Comparison of ENCODE assay signal across 19 cellular contexts in the genomic region with DNA sequence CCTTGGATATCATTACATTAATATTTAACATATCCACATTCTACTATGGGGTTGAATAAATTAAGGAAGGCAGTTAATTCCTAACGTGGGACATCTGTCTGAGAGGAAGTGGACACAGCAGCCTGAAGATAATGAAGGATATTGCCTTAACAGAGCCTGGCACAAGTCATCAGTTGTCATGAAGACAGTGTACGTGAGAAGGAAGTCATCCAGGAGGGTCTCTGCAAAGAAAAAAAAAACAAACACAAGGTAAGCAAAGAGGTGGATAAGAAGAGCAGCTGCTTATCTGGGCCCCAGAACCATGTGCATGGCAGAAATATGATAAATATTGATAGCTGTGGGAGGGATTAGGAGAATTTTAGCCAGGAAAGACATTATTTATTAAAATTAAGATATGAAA.
A peak's percentile ranks its signal among the peaks of the same experiment; 100 is the strongest.
DNase-seq lines count a peak whose midpoint lies in the region; ATAC-seq, FAIRE-seq and TF ChIP-seq lines count a peak whose summit lies in the region.
"Had no signal": no experiment of that assay in that cellular context is flagged by ENCODE, and none has a peak within 500 bp of the region (broad histone marks: within the 10 kb centered on the region; RNA-seq: fewer than 3 reads in every experiment).

No MANE protein-coding gene starts in this region.

- no peaks in the 10 kb centered on the region for H3K27me3 ChIP-seq in K562 (ENCODE audit: control insufficient read depth in 2 of 2, insufficient read depth in 2 of 2, low read length in 2 of 2)

- peak; percentile 26 for FAIRE-seq in K562 (lab: Jason Lieb, UNC)
- FAIRE-seq: A204.1, GM12891 had no signal

- TF ChIP-seq RAD21 in K562 (CRISPR knock-in tag; conservative IDR thresholded peaks at IDR 0.05 in 1 of 2, IDR thresholded peaks at IDR 0.05 in 1 of 2): no peak

- peak overlapping the region; percentile 9; the same call in 1 of the 2 replicates for H3K4me2 ChIP-seq in K562 (ENCODE audit: insufficient read depth, low read length)
- H3K4me2 ChIP-seq: GM23338 had no signal

- H3K4me1 ChIP-seq in K562 (replicated peaks in 1 of 2; ENCODE audit: control insufficient read depth in 2 of 2, insufficient read depth in 2 of 2, low read length in 2 of 2): peaks cover 0 to 14% of the 10 kb centered on the region in 2 experiments; a peak in 3 of 5 replicates
- H3K4me1 ChIP-seq: Caco-2 had no signal

- TF ChIP-seq EP300 in K562 (IDR thresholded peaks at IDR 0.05; ENCODE audit: low read length): peak; percentile 48; the same call in 1 of the 2 replicates

- H4K20me1 ChIP-seq in K562 (replicated peaks; ENCODE audit: control insufficient read depth, insufficient read depth, low read length): no peaks in the 10 kb centered on the region

- no peaks in the 10 kb centered on the region for H3K27me3 Mint-ChIP-seq in Calu3 (ENCODE audit: unreplicated experiment)
- H3K27me3 Mint-ChIP-seq: CD4-positive, alpha-beta T cell had no signal

- peaks cover 4% of the 10 kb centered on the region for H3K36me3 Mint-ChIP-seq in Calu3 (ENCODE audit: insufficient read depth, unreplicated experiment)

- no peaks in the 10 kb centered on the region for H3K79me2 ChIP-seq in K562 (ENCODE audit: control insufficient read depth, insufficient read depth, low read length)

- no peak overlapping the region for H3K9ac ChIP-seq in K562 (ENCODE audit: insufficient read depth in 1 of 2, low read depth in 2 of 2, low read length in 2 of 2)

- H3K9me1 ChIP-seq in K562 (ENCODE audit: control insufficient read depth, insufficient read depth, low read length): no peaks in the 10 kb centered on the region

- POLR2A ChIA-PET in K562 (lab: Yijun Ruan, JAX): interaction anchor here (1.5 to 1.6 kb wide), 2 partner anchors 9 to 15 kb away, joined by 3 to 4 read pairs; no protein-coding TSS in a partner anchor

- no peaks in the 10 kb centered on the region for H3K9me3 Mint-ChIP-seq in Calu3 (ENCODE audit: low read depth, unreplicated experiment)
- H3K9me3 Mint-ChIP-seq: CD4-positive, alpha-beta T cell; GM23338 had no signal

- no peaks in the 10 kb centered on the region for H3K36me3 ChIP-seq in K562 (ENCODE audit: control insufficient read depth, insufficient read depth, low read length)

- in situ Hi-C loops in K562 (cut with MboI): no loop called here

- H3K4me1 Mint-ChIP-seq in Calu3 (ENCODE audit: low read depth, unreplicated experiment): no peaks in the 10 kb centered on the region
- H3K4me1 Mint-ChIP-seq: GM23338 had no signal

- peak overlapping the region; percentile 11; the same call in 1 of the 2 replicates for H2AFZ ChIP-seq in K562 (ENCODE audit: low read depth, low read length)
- H2AFZ ChIP-seq: GM23338 had no signal

- TF ChIP-seq CTCF in Calu3 (IDR thresholded peaks at IDR 0.05; ENCODE audit: unreplicated experiment): no peak
- TF ChIP-seq CTCF in K562 (IDR thresholded peaks at IDR 0.05 in 2 of 3, conservative IDR thresholded peaks at IDR 0.05 in 1 of 3; ENCODE audit: insufficient read depth in 2 of 3, low read depth in 1 of 3, low read length in 3 of 3): no peak

- CTCF ChIA-PET in Calu3 (lab: Charles Lee) (interaction anchor here (0.6 kb wide), 1 partner anchor 167 kb away, joined by 4 read pairs; no protein-coding TSS in a partner anchor), K562 (lab: Yijun Ruan, JAX; ENCODE audit: low intra/inter-chr PET ratio) (no interaction called here)

- BruUV-seq in Calu3 (replicated peaks; lab: Mats Ljungman, UMichigan): no TSS peak
- BruUV-seq in K562 (replicated peaks; lab: Mats Ljungman, UMichigan): no TSS peak

- ATAC-seq in K562: peak; percentile 32; the same call in 1 of the 3 replicates
- ATAC-seq: GM23338 had no signal

- H3K9me3 ChIP-seq in K562 (replicated peaks; ENCODE audit: control insufficient read depth, insufficient read depth, low read depth, low read length): no peaks in the 10 kb centered on the region
- H3K9me3 ChIP-seq: Caco-2 had no signal

- intact Hi-C loops in Calu3 (cut with micrococcal nuclease; ENCODE audit: unreplicated experiment) (no loop called here), K562 (cut with micrococcal nuclease) (loop anchor here (5.0 kb wide), 1 partner anchor 45 kb away; no protein-coding TSS in a partner anchor)

- peak overlapping the region; percentile 7; the same call in 1 of the 3 replicates for H3K27ac ChIP-seq in K562 (ENCODE audit: extremely low read depth, low read depth, low read length)
- H3K27ac ChIP-seq: C4-2B had no signal

- 0% methylated on average over 2 of the region's 2 CpGs for WGBS in K562 (ENCODE audit: insufficient coverage, low coverage, missing lambda C conversion rate)

- H3K27ac Mint-ChIP-seq in Calu3 (ENCODE audit: unreplicated experiment): peak overlapping the region; percentile 9
- H3K27ac Mint-ChIP-seq: CD4-positive, alpha-beta T cell; GM23338 had no signal

- H3K4me3 Mint-ChIP-seq in Calu3 (ENCODE audit: low read depth, unreplicated experiment): no peak overlapping the region
- H3K4me3 Mint-ChIP-seq: CD4-positive, alpha-beta T cell; GM23338 had no signal

- H3K4me3 ChIP-seq in K562: no peak overlapping the region
- H3K4me3 ChIP-seq: GM23338 had no signal

- DNase-seq in Calu3: no peak
- peak; percentile 83 for DNase-seq in DMS 273 (lab: John Stamatoyannopoulos, UW; ENCODE audit: unreplicated experiment)
- peak; percentile 16 to 41 (median 19) for DNase-seq in K562 (ENCODE audit: extremely low read depth in 1 of 4, low spot score in 3 of 4)
- DNase-seq in left kidney (ENCODE audit: low read depth, low spot score): peak; percentile 13
- DNase-seq in stimulated activated CD4-positive, alpha-beta T cell treated with anti-CD3 and anti-CD28 coated beads, Interleukin-15, amount 100 ng/mL, for 24 hours: no peak
- DNase-seq in AML-193 (lab: John Stamatoyannopoulos, UW): no peak
- DNase-seq in effector CD8-positive, alpha-beta T cell (lab: John Stamatoyannopoulos, UW): no peak
- no peak for DNase-seq in GM19238 (ENCODE audit: insufficient read length, low spot score)
- DNase-seq: ACHN; Caco-2; CD4-positive, alpha-beta T cell; DMS53; DND-41; EL; HCEC 1CT had no signal

- no peak for TF ChIP-seq POLR2A in K562 (conservative IDR thresholded peaks at IDR 0.05)

TF ChIP-seq in K562, 482 proteins besides CTCF, POLR2A, EP300 and RAD21 (continues in another document):
- peak; percentile 71 for TF ChIP-seq CBFA2T2 (conservative IDR thresholded peaks at IDR 0.05)
- no peak for TF ChIP-seq HNRNPK (IDR thresholded peaks at IDR 0.05; ENCODE audit: low read depth, low read length, poor library complexity, severe bottlenecking)
- TF ChIP-seq RBM39 (optimal IDR thresholded peaks at IDR 0.05; ENCODE audit: low read depth, low read length): no peak
- peak; percentile 28; the same call in 1 of the 2 replicates for TF ChIP-seq NCOR1 (IDR thresholded peaks at IDR 0.05)
- TF ChIP-seq TRIM24 (IDR thresholded peaks at IDR 0.05): peak; percentile 22 to 28; a peak in 2 of 4 replicates
- TF ChIP-seq MAFF (IDR thresholded peaks at IDR 0.05; ENCODE audit: low read length): no peak
- TF ChIP-seq RFX5 (IDR thresholded peaks at IDR 0.05; ENCODE audit: low read depth, low read length): peak; percentile 77; the same call in 1 of the 2 replicates
- no peak for TF ChIP-seq RB1 (IDR thresholded peaks at IDR 0.05; ENCODE audit: low read depth)
- TF ChIP-seq E2F3 (CRISPR knock-in tag; IDR thresholded peaks at IDR 0.05): no peak
- no peak for TF ChIP-seq EZH2 (IDR thresholded peaks at IDR 0.05; ENCODE audit: borderline replicate concordance, low read depth, low read length)
- no peak for TF ChIP-seq SIN3B (IDR thresholded peaks at IDR 0.05; ENCODE audit: low read depth)
- no peak for TF ChIP-seq ZKSCAN3 (CRISPR knock-in tag; IDR thresholded peaks at IDR 0.05)
- peak; percentile 63 for TF ChIP-seq TAL1 (IDR thresholded peaks at IDR 0.05)
- TF ChIP-seq HMGN3 (IDR thresholded peaks at IDR 0.05; ENCODE audit: borderline replicate concordance, extremely low read depth, insufficient read length, low read depth, low read length): no peak
- peak; percentile 41 for TF ChIP-seq SMARCA4 (IDR thresholded peaks at IDR 0.05)
- no peak for TF ChIP-seq CEBPB (tag; IDR thresholded peaks at IDR 0.05)
- TF ChIP-seq, protein P1, sequence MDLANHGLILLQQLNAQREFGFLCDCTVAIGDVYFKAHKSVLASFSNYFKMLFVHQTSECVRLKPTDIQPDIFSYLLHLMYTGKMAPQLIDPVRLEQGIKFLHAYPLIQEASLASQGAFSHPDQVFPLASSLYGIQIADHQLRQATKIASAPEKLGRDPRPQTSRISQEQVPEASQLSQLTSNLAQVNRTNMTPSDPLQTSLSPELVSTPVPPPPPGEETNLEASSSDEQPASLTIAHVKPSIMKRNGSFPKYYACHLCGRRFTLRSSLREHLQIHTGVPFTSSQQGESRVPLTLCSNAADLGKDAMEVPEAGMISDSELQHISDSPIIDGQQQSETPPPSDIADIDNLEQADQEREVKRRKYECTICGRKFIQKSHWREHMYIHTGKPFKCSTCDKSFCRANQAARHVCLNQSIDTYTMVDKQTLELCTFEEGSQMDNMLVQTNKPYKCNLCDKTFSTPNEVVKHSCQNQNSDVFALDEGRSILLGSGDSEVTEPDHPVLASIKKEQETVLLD (IDR thresholded peaks at IDR 0.05): no peak
- TF ChIP-seq ZNF384 (IDR thresholded peaks at IDR 0.05; ENCODE audit: low read depth, low read length): peak; percentile 51; the same call in 1 of the 2 replicates
- no peak for TF ChIP-seq ZC3H8 (IDR thresholded peaks at IDR 0.05)
- TF ChIP-seq SPI1 (IDR thresholded peaks at IDR 0.05; ENCODE audit: borderline replicate concordance, low read depth, low read length): peak; percentile 78; the same call in 1 of the 2 replicates
- TF ChIP-seq ZNF175 (CRISPR knock-in tag; IDR thresholded peaks at IDR 0.05; ENCODE audit: low read depth): no peak
- TF ChIP-seq MTF1 (CRISPR knock-in tag; IDR thresholded peaks at IDR 0.05; ENCODE audit: borderline replicate concordance): no peak
- peak; percentile 64 for TF ChIP-seq SOX6 (IDR thresholded peaks at IDR 0.05)
- TF ChIP-seq KLF16 (IDR thresholded peaks at IDR 0.05): peak; percentile 46; the same call in 1 of the 2 replicates
- peak; percentile 47; the same call in 1 of the 2 replicates for TF ChIP-seq MTA2 (IDR thresholded peaks at IDR 0.05; ENCODE audit: low read depth)
- TF ChIP-seq TEAD4 (IDR thresholded peaks at IDR 0.05; ENCODE audit: low read length): peak; percentile 70
- TF ChIP-seq TEAD4 (CRISPR knock-in tag; IDR thresholded peaks at IDR 0.05; ENCODE audit: borderline replicate concordance): no peak
- peak; percentile 56 for TF ChIP-seq ARID1B (IDR thresholded peaks at IDR 0.05)
- TF ChIP-seq TCF3 (CRISPR knock-in tag; IDR thresholded peaks at IDR 0.05): peak; percentile 71
- TF ChIP-seq RBM17 (IDR thresholded peaks at IDR 0.05; ENCODE audit: borderline replicate concordance, low read depth, low read length): no peak
- no peak for TF ChIP-seq CCNT2 (IDR thresholded peaks at IDR 0.05; ENCODE audit: borderline replicate concordance, extremely low read depth, insufficient read length, low read depth, low read length)
- TF ChIP-seq CBFA2T3 (IDR thresholded peaks at IDR 0.05): peak; percentile 84

Comparison
In these comparisons a context has a peak if more than half of its experiments do, and no peak if none do; other contexts are left out.
1. DNase-seq: peak in DMS 273 (single experiment), K562 (4 of 4) and left kidney (single experiment); none in Calu3 (single experiment), stimulated activated CD4-positive, alpha-beta T cell treated with anti-CD3 and anti-CD28 coated beads, Interleukin-15, amount 100 ng/mL, for 24 hours (single experiment), AML-193 (0 of 2), effector CD8-positive, alpha-beta T cell (single experiment) and GM19238 (single experiment).